Comparison of ENCODE assay signal across 2 cellular contexts in genomic region chr19:18396471-18397241, GRCh38.
TF ChIP-seq lines count a peak whose summit lies in the region.

No MANE protein-coding gene starts in this region.

TF ChIP-seq in GM23338, 12 proteins besides CTCF, POLR2A, EP300 and RAD21 (continued from another document):
- TF ChIP-seq ZNF462 (CRISPR knock-in tag; IDR thresholded peaks at IDR 0.05) (no peak), POLR2AphosphoS5 (IDR thresholded peaks at IDR 0.05; ENCODE audit: low read depth) (no peak), CREB1 (CRISPR knock-in tag; IDR thresholded peaks at IDR 0.05; ENCODE audit: low read depth) (no peak), ETS1 (IDR thresholded peaks at IDR 0.05) (no peak), EZH2 (IDR thresholded peaks at IDR 0.05; ENCODE audit: low read depth, unreplicated experiment) (no peak), ZNF114 (CRISPR knock-in tag; IDR thresholded peaks at IDR 0.05) (no peak), REST (IDR thresholded peaks at IDR 0.05; ENCODE audit: unreplicated experiment) (no peak)

TF ChIP-seq in WTC11, 78 proteins besides CTCF, POLR2A, EP300 and RAD21:
- no peak for TF ChIP-seq PRDM15 (CRISPR knock-in tag; IDR thresholded peaks at IDR 0.05)
- TF ChIP-seq ZNF512 (CRISPR knock-in tag; IDR thresholded peaks at IDR 0.05; ENCODE audit: borderline replicate concordance), result no peak
- no peak for TF ChIP-seq IRF1 (CRISPR knock-in tag; IDR thresholded peaks at IDR 0.05)
- no peak for TF ChIP-seq ZNF317 (CRISPR knock-in tag; IDR thresholded peaks at IDR 0.05; ENCODE audit: borderline replicate concordance, low read depth)
- no peak for TF ChIP-seq CDX4 (CRISPR knock-in tag; IDR thresholded peaks at IDR 0.05; ENCODE audit: borderline replicate concordance)
- 0 out of 2 replicates have a peak, but pooled peaks have one; percentile 8 for TF ChIP-seq FOXP1 (CRISPR knock-in tag; IDR thresholded peaks at IDR 0.05; ENCODE audit: borderline replicate concordance)
- no peak for TF ChIP-seq ETV6 (CRISPR knock-in tag; IDR thresholded peaks at IDR 0.05)
- no peak for TF ChIP-seq ERG (CRISPR knock-in tag; IDR thresholded peaks at IDR 0.05)
- no peak for TF ChIP-seq ATF6 (CRISPR knock-in tag; IDR thresholded peaks at IDR 0.05)
- no peak for TF ChIP-seq NR1H2 (CRISPR knock-in tag; IDR thresholded peaks at IDR 0.05)
- TF ChIP-seq ZNF396 (CRISPR knock-in tag; IDR thresholded peaks at IDR 0.05; ENCODE audit: borderline replicate concordance), result peak; percentile 9; the same call in 1 of the 2 replicates
- no peak for TF ChIP-seq IRF2 (CRISPR knock-in tag; IDR thresholded peaks at IDR 0.05; ENCODE audit: borderline replicate concordance, low read depth)
- no peak for TF ChIP-seq ZNF281 (CRISPR knock-in tag; IDR thresholded peaks at IDR 0.05)
- TF ChIP-seq GTF2I (CRISPR knock-in tag; conservative IDR thresholded peaks at IDR 0.05), result peak; percentile 94
- no peak for TF ChIP-seq ZNF263 (CRISPR knock-in tag; IDR thresholded peaks at IDR 0.05; ENCODE audit: low read depth)
- no peak for TF ChIP-seq PREB (CRISPR knock-in tag; IDR thresholded peaks at IDR 0.05; ENCODE audit: borderline replicate concordance)
- no peak for TF ChIP-seq TCF7 (CRISPR knock-in tag; IDR thresholded peaks at IDR 0.05; ENCODE audit: low read depth)
- TF ChIP-seq MLX (CRISPR knock-in tag; IDR thresholded peaks at IDR 0.05), result no peak; the same call in 1 of the 2 replicates
- no peak for TF ChIP-seq ZNF232 (CRISPR knock-in tag; IDR thresholded peaks at IDR 0.05)
- no peak for TF ChIP-seq ZMAT4 (CRISPR knock-in tag; IDR thresholded peaks at IDR 0.05)
- no peak for TF ChIP-seq SP1 (CRISPR knock-in tag; conservative IDR thresholded peaks at IDR 0.05)
- no peak for TF ChIP-seq ZNF532 (CRISPR knock-in tag; IDR thresholded peaks at IDR 0.05; ENCODE audit: borderline replicate concordance)
- TF ChIP-seq NR2C2 (CRISPR knock-in tag; IDR thresholded peaks at IDR 0.05), result no peak
- TF ChIP-seq TEAD1 (CRISPR knock-in tag; IDR thresholded peaks at IDR 0.05), result no peak
TF ChIP-seq in WTC11: peak in this region for 3.
